18 cellular contexts compared by ENCODE assay signal in genomic region chr2:237236188-237236587, GRCh38.
A peak's percentile ranks its signal among the peaks of the same experiment; 100 is the strongest.
DNase-seq lines count a peak whose midpoint lies in the region; ATAC-seq and TF ChIP-seq lines count a peak whose summit lies in the region.
"Had no signal": no experiment of that assay in that cellular context is flagged by ENCODE, and none has a peak within 500 bp of the region (broad histone marks: within the 10 kb centered on the region; RNA-seq: fewer than 3 reads in every experiment).

No MANE protein-coding gene starts in this region.

- peak overlapping the region; percentile 30 for H3K27ac ChIP-seq in osteoblast (ENCODE audit: low read depth, low read length)
- H3K27ac ChIP-seq: ascending aorta, foreskin keratinocyte, KMS-11, WERI-Rb-1 had no signal

- H3K4me2 ChIP-seq in osteoblast (ENCODE audit: insufficient read depth, low read length), result peak overlapping the region; percentile 56
- H3K4me2 ChIP-seq: KMS-11 had no signal

- peaks cover 21% of the 10 kb centered on the region for H3K4me1 ChIP-seq in osteoblast (ENCODE audit: insufficient read depth, low read length)
- H3K4me1 ChIP-seq: foreskin keratinocyte, prostate gland had no signal

- H2AFZ ChIP-seq in osteoblast (ENCODE audit: low read length), result no peak overlapping the region

- TF ChIP-seq CTCF in AG10803 (conservative IDR thresholded peaks at IDR 0.05; ENCODE audit: low read length) (no peak), osteoblast (IDR thresholded peaks at IDR 0.05; ENCODE audit: extremely low read depth, low read depth, low read length) (no peak)

- no peaks in the 10 kb centered on the region for H3K27me3 ChIP-seq in osteoblast (ENCODE audit: insufficient read depth, low read length)
- H3K27me3 ChIP-seq: ascending aorta had no signal

- H4K20me1 ChIP-seq in osteoblast (ENCODE audit: insufficient read depth, low read length), result no peaks in the 10 kb centered on the region

- H3K36me3 ChIP-seq in osteoblast (ENCODE audit: insufficient read depth, low read length), result no peaks in the 10 kb centered on the region
- H3K36me3 ChIP-seq: ascending aorta, prostate gland, WERI-Rb-1 had no signal

- no peak for ATAC-seq in HG03280 (IDR thresholded peaks at IDR 0.05; ENCODE audit: unreplicated experiment)
- ATAC-seq: foreskin keratinocyte had no signal

- no peaks in the 10 kb centered on the region for H3K9me3 ChIP-seq in osteoblast (ENCODE audit: low read depth, low read length)
- H3K9me3 ChIP-seq: prostate gland had no signal

- H3K79me2 ChIP-seq in osteoblast (ENCODE audit: insufficient read depth, low read length), result no peaks in the 10 kb centered on the region

- DNase-seq in AG10803 (ENCODE audit: low read depth), result peak; percentile 62
- DNase-seq in M059J (ENCODE audit: low read depth), result peak; percentile 55
- peak; percentile 37 for DNase-seq in dedifferentiated amniotic fluid mesenchymal stem cell (ENCODE audit: extremely low spot score)
- no peak for DNase-seq in osteoblast (ENCODE audit: insufficient read length, low spot score, missing footprints)
- no peak for DNase-seq in activated CD4-positive, alpha-beta T cell treated with anti-CD3 and anti-CD28 coated beads, Interleukin-2, amount 50 U/mL, for 48 hours
- DNase-seq in AG20443 (ENCODE audit: low spot score), result no peak
- no peak for DNase-seq in activated effector memory CD4-positive, alpha-beta T cell treated with Interleukin-2 at 50 U/mL for 16 hours
- DNase-seq: activated CD4-positive, alpha-beta T cell treated with anti-CD3 and anti-CD28 coated beads, Interleukin-2, amount 50 U/mL, for 4 hours; activated naive CD4-positive, alpha-beta T cell treated with anti-CD3 and anti-CD28 coated beads for 36 hours; foreskin keratinocyte; NCI-H1092 treated with DMSO at 0.1 percent for 48 hours; NCI-H2029 treated with DMSO at 0.1 percent for 48 hours; SHP77; WERI-Rb-1 had no signal

- no peak overlapping the region for H3K4me3 ChIP-seq in AG10803 (ENCODE audit: low read length)
- H3K4me3 ChIP-seq in osteoblast (ENCODE audit: insufficient read depth, low read length), result no peak overlapping the region
- H3K4me3 ChIP-seq: ascending aorta, prostate gland had no signal

Comparison
In these comparisons a context has a peak if more than half of its experiments do, and no peak if none do; other contexts are left out.
1. DNase-seq: peak in AG10803 (single experiment), M059J (single experiment) and dedifferentiated amniotic fluid mesenchymal stem cell (single experiment); none in osteoblast (single experiment), activated CD4-positive, alpha-beta T cell treated with anti-CD3 and anti-CD28 coated beads, Interleukin-2, amount 50 U/mL, for 48 hours (0 of 2), AG20443 (single experiment) and activated effector memory CD4-positive, alpha-beta T cell treated with Interleukin-2 at 50 U/mL for 16 hours (single experiment).